ENCODE assay signal across 9 cellular contexts in the genomic region with DNA sequence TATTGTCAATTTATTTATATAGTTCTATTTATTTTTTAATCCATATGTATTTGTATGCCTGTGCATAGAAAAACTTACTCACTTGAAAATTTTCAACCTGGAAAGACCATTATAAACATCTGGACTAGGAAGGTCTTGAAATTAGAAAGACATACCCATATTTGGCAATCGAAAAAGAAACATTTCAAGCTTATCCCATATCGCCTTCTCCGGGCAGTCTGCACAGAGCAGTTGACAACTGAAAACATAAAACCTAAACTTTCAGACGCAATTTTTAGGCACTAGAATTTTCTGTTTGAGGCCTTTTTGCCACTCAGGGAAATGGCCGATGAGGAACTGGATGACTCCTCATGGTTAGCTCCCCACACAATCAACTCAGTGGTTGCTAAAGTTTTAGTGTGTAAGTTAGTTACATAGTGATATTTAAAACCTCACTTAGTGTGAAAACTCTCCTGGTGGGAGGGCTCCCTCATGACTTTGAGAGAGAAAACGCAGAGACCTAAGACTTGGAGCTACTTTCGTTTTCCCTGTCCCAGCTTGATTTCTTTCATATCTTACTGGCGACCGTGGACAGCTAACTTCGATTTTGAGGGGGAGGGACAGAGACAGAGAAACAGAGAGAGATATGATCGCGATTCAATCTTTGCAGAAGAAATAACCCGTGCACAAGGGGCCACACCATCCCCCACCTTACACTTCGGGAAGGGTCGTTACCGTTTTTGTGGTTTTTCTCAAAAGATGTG. TPM values are rescaled to one million over a fixed set of nuclear protein-coding genes. Genes with fewer than 3 reads are reported as not detected.
DNase-seq lines count a peak whose midpoint lies in the region; ATAC-seq and TF ChIP-seq lines count a peak whose summit lies in the region.
"Had no signal": no experiment of that assay in that cellular context is flagged by ENCODE, and none has a peak within 500 bp of the region (broad histone marks: within the 10 kb centered on the region; RNA-seq: fewer than 3 reads in every experiment).

No MANE protein-coding gene starts in this region.

- DNase-seq in Calu3 (no peak), MG63 (no peak), breast epithelium (ENCODE audit: low spot score in 2 of 2) (no peak), neural crest cell (ENCODE audit: low read depth, low spot score) (no peak), NCI-H510A treated with DMSO at 0.1 percent for 48 hours (lab: John Stamatoyannopoulos, UW) (no peak), ureter (ENCODE audit: low spot score) (no peak)

- peaks cover 2% of the 10 kb centered on the region; the same call in 1 of the 2 replicates for H3K27me3 ChIP-seq in MG63
- peaks cover 38 to 99% of the 10 kb centered on the region in 2 donors for H3K27me3 ChIP-seq in breast epithelium

- intact Hi-C loops in Calu3 (cut with micrococcal nuclease; ENCODE audit: unreplicated experiment): loop anchor here (2.0 to 5.0 kb wide), 6 partner anchors 94 to 894 kb away; a partner anchor contains a TSS
- intact Hi-C loops in breast epithelium (cut with DNase I; ENCODE audit: low total_unique reads): no loop called here

- TF ChIP-seq CTCF in Calu3 (IDR thresholded peaks at IDR 0.05; ENCODE audit: unreplicated experiment) (no peak), breast epithelium (IDR thresholded peaks at IDR 0.05) (no peak), neural crest cell (conservative IDR thresholded peaks at IDR 0.05) (no peak)

- ATAC-seq in HG02973 (IDR thresholded peaks at IDR 0.05; ENCODE audit: unreplicated experiment) (no peak), GM18907 (IDR thresholded peaks at IDR 0.05; ENCODE audit: unreplicated experiment) (no peak)

- no peak for TF ChIP-seq POLR2A in breast epithelium (IDR thresholded peaks at IDR 0.05)

- peak overlapping the region; percentile 85 for H3K4me3 Mint-ChIP-seq in Calu3 (ENCODE audit: low read depth, unreplicated experiment)
- peak overlapping the region; percentile 31 for H3K4me3 Mint-ChIP-seq in neural crest cell

- H3K9me3 ChIP-seq in MG63 (no peaks in the 10 kb centered on the region), breast epithelium (no peaks in the 10 kb centered on the region)

- peak overlapping the region; percentile 63 for H3K4me3 ChIP-seq in MG63
- peak overlapping the region; percentile 7 to 58 (median 19) for H3K4me3 ChIP-seq in breast epithelium

- CTCF ChIA-PET in Calu3 (lab: Charles Lee): interaction anchor here (0.9 to 3.0 kb wide), 5 partner anchors 95 to 1348 kb away, joined by 3 to 24 read pairs (median 4); a partner anchor contains a TSS

- H3K27ac ChIP-seq in breast epithelium: no peak overlapping the region

- H3K27ac Mint-ChIP-seq in Calu3 (ENCODE audit: unreplicated experiment) (peak overlapping the region; percentile 80), neural crest cell (ENCODE audit: unreplicated experiment) (no peak overlapping the region)

- H3K27me3 Mint-ChIP-seq in Calu3 (ENCODE audit: unreplicated experiment) (peaks cover 16% of the 10 kb centered on the region), neural crest cell (ENCODE audit: low read depth) (peaks cover 96% of the 10 kb centered on the region)

- H3K4me1 ChIP-seq in breast epithelium: peaks cover 5 to 11% of the 10 kb centered on the region in 2 donors

- no TSS peak for BruUV-seq in Calu3 (replicated peaks; lab: Mats Ljungman, UMichigan)

- H3K9me3 Mint-ChIP-seq in Calu3 (ENCODE audit: low read depth, unreplicated experiment): no peaks in the 10 kb centered on the region
- no peaks in the 10 kb centered on the region for H3K9me3 Mint-ChIP-seq in neural crest cell

- H3K36me3 Mint-ChIP-seq in Calu3 (ENCODE audit: insufficient read depth, unreplicated experiment) (peaks cover 18% of the 10 kb centered on the region), neural crest cell (ENCODE audit: low read depth) (peaks cover 3% of the 10 kb centered on the region)

- H3K4me1 Mint-ChIP-seq in Calu3 (ENCODE audit: low read depth, unreplicated experiment): peaks cover 9% of the 10 kb centered on the region
- peaks cover 25% of the 10 kb centered on the region for H3K4me1 Mint-ChIP-seq in neural crest cell

- peaks cover 4% of the 10 kb centered on the region; the same call in 1 of the 2 replicates for H3K36me3 ChIP-seq in MG63
- no peaks in the 10 kb centered on the region for H3K36me3 ChIP-seq in breast epithelium

RNA-seq across cellular contexts. Expression of a gene that starts 3.2 kb away (rescaled TPM):
- total RNA-seq in Calu3 (2022) (not detected in 2 replicates), breast epithelium (not detected), neural crest cell (not detected in 2 replicates), ureter (not detected)
- not detected in 2 replicates for total RNA-seq in MG63 (2014; rRNA removed; shearing (Covaris generic); ENCODE audit: low replicate concordance)
- total RNA-seq: pulmonary artery endothelial cell had no signal

RNA-seq across cellular contexts. Expression of a gene that starts 3.9 kb away (rescaled TPM):
- total RNA-seq in Calu3 (2022) (not detected in 2 replicates), breast epithelium (not detected), neural crest cell (not detected in 2 replicates), ureter (not detected)
- total RNA-seq in MG63 (2014; rRNA removed; shearing (Covaris generic); ENCODE audit: low replicate concordance): 3.4 and 5.4 TPM in 2 replicates
- total RNA-seq: pulmonary artery endothelial cell had no signal

RNA-seq across cellular contexts. Expression of a gene that starts 10.7 kb away (rescaled TPM):
- not detected in 2 replicates for total RNA-seq in Calu3 (2022)
- 3.6 and 9.7 TPM in 2 replicates for total RNA-seq in MG63 (2014; rRNA removed; shearing (Covaris generic); ENCODE audit: low replicate concordance)
- under 1 TPM in 1 of 3 donors, not detected in 2; 0.66 TPM for total RNA-seq in breast epithelium
- not detected in 2 replicates for total RNA-seq in neural crest cell
- total RNA-seq in ureter: 1.2 TPM
- total RNA-seq: pulmonary artery endothelial cell had no signal

RNA-seq across cellular contexts. Expression of a gene that starts 12.7 kb away (rescaled TPM):
- not detected in 2 replicates for total RNA-seq in Calu3 (2022)
- total RNA-seq in MG63 (2014; rRNA removed; shearing (Covaris generic); ENCODE audit: low replicate concordance): not detected in 2 replicates
- total RNA-seq in breast epithelium: not detected
- 0.43 and 0.44 TPM in 2 replicates for total RNA-seq in neural crest cell
- not detected for total RNA-seq in ureter
- total RNA-seq: pulmonary artery endothelial cell had no signal

RNA-seq across cellular contexts. Expression of a gene that starts 20.2 kb away (rescaled TPM):
- total RNA-seq in Calu3 (2022) (not detected in 2 replicates), breast epithelium (1 to 10 TPM in 2 of 3 donors, not detected in 1; 1.6 to 5.2 TPM), neural crest cell (not detected in 2 replicates), ureter (4.4 TPM)
- total RNA-seq in MG63 (2014; rRNA removed; shearing (Covaris generic); ENCODE audit: low replicate concordance): 3.8 and 4.8 TPM in 2 replicates
- total RNA-seq: pulmonary artery endothelial cell had no signal
